ENCODE assay signal across 21 cellular contexts in genomic region chr22:43315687-43316217, GRCh38. TPM values are rescaled to one million over a fixed set of nuclear protein-coding genes. Genes with fewer than 3 reads are reported as not detected.
DNase-seq lines count a peak whose midpoint lies in the region; ATAC-seq and TF ChIP-seq lines count a peak whose summit lies in the region.
"Had no signal": no experiment of that assay in that cellular context is flagged by ENCODE, and none has a peak within 500 bp of the region (broad histone marks: within the 10 kb centered on the region; RNA-seq: fewer than 3 reads in every experiment).

No MANE protein-coding gene starts in this region.

- no peak for ATAC-seq in HG03025 (IDR thresholded peaks at IDR 0.05; ENCODE audit: low FRiP score, unreplicated experiment)
- ATAC-seq in aorta (ENCODE audit: low FRiP score), result no peak
- ATAC-seq: K562 had no signal

- H3K27me3 ChIP-seq in A673 (replicated peaks; ENCODE audit: insufficient read depth, low read depth, low read length, poor library complexity), result peaks cover 5% of the 10 kb centered on the region
- H3K27me3 ChIP-seq in aorta (ENCODE audit: control insufficient read depth in 1 of 2, insufficient read depth in 2 of 2, low read length in 1 of 2), result no peaks in the 10 kb centered on the region
- H3K27me3 ChIP-seq: MG63 had no signal

- H3K36me3 ChIP-seq in HEK293 (ENCODE audit: control insufficient read depth in 2 of 2, insufficient read depth in 1 of 2, low read length in 2 of 2) (no peaks in the 10 kb centered on the region), A673 (ENCODE audit: insufficient read depth, low read length, poor library complexity, severe bottlenecking) (no peaks in the 10 kb centered on the region), aorta (ENCODE audit: control insufficient read depth in 1 of 2, insufficient read depth in 2 of 2, low read length in 1 of 2) (no peaks in the 10 kb centered on the region)
- H3K36me3 ChIP-seq: MG63 had no signal

- TF ChIP-seq CTCF in HEK293 (tag by site-specific recombination; IDR thresholded peaks at IDR 0.05) (no peak), A673 (conservative IDR thresholded peaks at IDR 0.05; ENCODE audit: low read depth, low read length) (no peak)

- H3K9me3 ChIP-seq in HEK293 (ENCODE audit: control insufficient read depth, insufficient read depth, low read depth, low read length) (no peaks in the 10 kb centered on the region), A673 (ENCODE audit: low read depth, low read length, poor library complexity, severe bottlenecking) (no peaks in the 10 kb centered on the region), aorta (ENCODE audit: control insufficient read depth, low read length) (no peaks in the 10 kb centered on the region)
- H3K9me3 ChIP-seq: MG63 had no signal

- BruUV-seq in A673 (replicated peaks; lab: Mats Ljungman, UMichigan), result no TSS peak

- peaks cover 20% of the 10 kb centered on the region for H3K4me1 ChIP-seq in HEK293 (ENCODE audit: control insufficient read depth, insufficient read depth, low read length)
- H3K4me1 ChIP-seq in A673 (ENCODE audit: insufficient read depth, low read length, poor library complexity, severe bottlenecking), result peaks cover 17% of the 10 kb centered on the region
- no peaks in the 10 kb centered on the region for H3K4me1 ChIP-seq in aorta (ENCODE audit: control insufficient read depth in 1 of 2, insufficient read depth in 2 of 2, low read length in 2 of 2)

- no peak overlapping the region for H3K27ac ChIP-seq in HEK293 (ENCODE audit: extremely low read depth, low read depth, low read length)
- no peak overlapping the region for H3K27ac ChIP-seq in A673 (ENCODE audit: low read depth, low read length, poor library complexity, severe bottlenecking)
- H3K27ac ChIP-seq in aorta (ENCODE audit: low read depth in 1 of 2, low read length in 2 of 2), result no peak overlapping the region
- H3K27ac ChIP-seq: C4-2B had no signal

- 63 to 77% methylated on average over 9 of the region's 9 CpGs for WGBS in aorta, 2 donors

- POLR2A ChIA-PET in HEK293 (lab: Yijun Ruan, JAX), result interaction anchor here (0.7 kb wide), 1 partner anchor 28 kb away, joined by 3 read pairs; no protein-coding TSS in a partner anchor
- POLR2A ChIA-PET in A673 (lab: Charles Lee; ENCODE audit: low non-redundant PET), result no interaction called here

- DNase-seq in NCI-H2029 (lab: John Stamatoyannopoulos, UW) (peak; percentile 18), NCI-H2029 treated with DMSO at 0.1 percent for 48 hours (lab: John Stamatoyannopoulos, UW) (no peak), COR-L47 (lab: John Stamatoyannopoulos, UW) (peak; percentile 55), NCI-H774 (lab: John Stamatoyannopoulos, UW) (peak; percentile 12), A673 (ENCODE audit: low spot score) (no peak), aorta (no peak)
- DNase-seq: CD8-positive, alpha-beta memory T cell; DMS79; H7; MG63; NCI-H1694; NCI-H446 treated with DMSO at 0.1 percent for 48 hours; NCI-H526 treated with DMSO at 0.1 percent for 48 hours; Right ventricle myocardium superior; T-helper 9 cell had no signal

- H3K4me3 ChIP-seq in HEK293 (ENCODE audit: low read depth, low read length) (no peak overlapping the region), A673 (ENCODE audit: low read depth, low read length, poor library complexity, severe bottlenecking) (no peak overlapping the region), aorta (ENCODE audit: low read length in 2 of 2) (no peak overlapping the region)
- H3K4me3 ChIP-seq: K562, MG63 had no signal

- CTCF ChIA-PET in HEK293 (lab: Yijun Ruan, JAX) (interaction anchor here (0.7 to 1.8 kb wide), 4 partner anchors 28 to 255 kb away, joined by 3 to 7 read pairs (median 4); no protein-coding TSS in a partner anchor), A673 (lab: Charles Lee) (no interaction called here)

- intact Hi-C loops in A673 (cut with micrococcal nuclease; ENCODE audit: unreplicated experiment) (no loop called here), aorta (cut with DNase I) (no loop called here)

TF ChIP-seq in HEK293, 187 proteins besides CTCF, POLR2A, EP300 and RAD21:
- TF ChIP-seq SCRT2 (tag by site-specific recombination; IDR thresholded peaks at IDR 0.05), result peak; percentile 62
- TF ChIP-seq SCRT1 (tag by site-specific recombination; IDR thresholded peaks at IDR 0.05; ENCODE audit: borderline replicate concordance), result 0 out of 2 replicates have a peak, but pooled peaks have one; percentile 19
- TF ChIP-seq ZNF777 (tag by site-specific recombination; IDR thresholded peaks at IDR 0.05; ENCODE audit: borderline replicate concordance), result no peak

RNA-seq across cellular contexts. Expression of gene SCUBE1, which starts 27.4 kb away (rescaled TPM):
- total RNA-seq in A673 (2021), result 0.24 and 0.42 TPM in 2 replicates
- 10 to 100 TPM in 1 of 2 donors, 1 to 10 TPM in 1; 5.4 to 18.7 TPM for total RNA-seq in aorta
- polyA plus RNA-seq in aorta, result 1 to 10 TPM in 1 of 2 donors, under 1 TPM in 1; 0.88 to 1.5 TPM
- total RNA-seq: A172, LHCN-M2 had no signal
- polyA plus RNA-seq: CD8-positive, alpha-beta memory T cell had no signal

Comparison
In these comparisons a context has a peak if more than half of its experiments do, and no peak if none do; other contexts are left out.
1. DNase-seq: peak in NCI-H2029 (single experiment), COR-L47 (single experiment) and NCI-H774 (single experiment); none in NCI-H2029 treated with DMSO at 0.1 percent for 48 hours (single experiment), A673 (single experiment) and aorta (0 of 2).